Comparison of ENCODE assay signal across 9 cellular contexts in the genomic region with DNA sequence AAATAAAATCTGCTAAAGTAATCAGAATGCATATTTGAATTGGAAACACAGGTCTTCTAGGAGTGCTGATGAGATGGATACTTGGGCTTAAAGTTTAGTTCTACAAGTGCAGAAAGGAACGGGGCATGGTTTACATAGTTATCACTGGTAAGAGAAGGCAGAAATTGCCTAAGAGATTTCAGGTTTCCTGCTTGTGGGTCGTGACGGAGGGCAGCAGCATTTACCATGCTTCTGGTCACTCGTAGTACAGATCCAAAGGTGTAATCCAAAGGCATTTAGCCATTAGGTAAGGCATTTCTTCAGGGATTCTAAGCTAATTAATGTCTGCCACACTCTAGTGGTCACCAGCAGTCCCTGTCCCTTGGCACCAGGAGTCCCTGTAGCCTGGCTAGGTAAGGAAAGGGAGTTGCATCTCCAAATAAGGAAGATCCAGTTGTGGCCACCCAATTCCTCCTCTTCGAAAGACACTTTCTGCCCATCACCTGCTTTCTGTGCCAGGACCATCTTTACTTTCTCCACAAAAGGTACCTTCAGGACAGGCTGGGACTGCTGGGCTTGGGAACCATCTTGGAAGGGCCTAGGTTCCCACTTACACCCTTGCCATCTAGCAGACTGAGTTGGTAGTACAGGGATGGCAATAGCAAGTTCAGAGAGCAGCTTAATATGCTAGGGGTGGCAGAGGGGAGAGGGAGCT. TPM values are rescaled to one million over a fixed set of nuclear protein-coding genes. Genes with fewer than 3 reads are reported as not detected.
DNase-seq lines count a peak whose midpoint lies in the region; TF ChIP-seq lines count a peak whose summit lies in the region.
"Had no signal": no experiment of that assay in that cellular context is flagged by ENCODE, and none has a peak within 500 bp of the region (broad histone marks: within the 10 kb centered on the region; RNA-seq: fewer than 3 reads in every experiment).

No MANE protein-coding gene starts in this region.

- H3K9me3 ChIP-seq in SJCRH30 (replicated peaks) (no peaks in the 10 kb centered on the region), skeletal muscle tissue (ENCODE audit: control insufficient read depth in 3 of 3, low read length in 3 of 3) (no peaks in the 10 kb centered on the region)

- H3K9ac ChIP-seq in skeletal muscle tissue (ENCODE audit: low read depth in 1 of 3, low read length in 3 of 3), result peak overlapping the region; percentile 65 to 96 (median 75)

- peak overlapping the region; percentile 93 for H3K27ac ChIP-seq in SJCRH30
- peak overlapping the region; percentile 87 for H3K27ac ChIP-seq in skeletal muscle tissue (ENCODE audit: low read depth, low read length)

- TF ChIP-seq CTCF in fibroblast of mammary gland (conservative IDR thresholded peaks at IDR 0.05; ENCODE audit: control insufficient read depth, insufficient read depth, low read depth, low read length), result no peak

- no peak for DNase-seq in H7
- DNase-seq in SJCRH30, result no peak
- DNase-seq in fibroblast of mammary gland (ENCODE audit: low read depth), result no peak
- no peak for DNase-seq in cerebellum (ENCODE audit: low spot score)
- DNase-seq in NCI-H1105 treated with DMSO at 0.1 percent for 48 hours (lab: John Stamatoyannopoulos, UW), result no peak
- no peak for DNase-seq in NCI-H446 (lab: John Stamatoyannopoulos, UW)
- DNase-seq in C1 segment of cervical spinal cord (lab: John Stamatoyannopoulos, UW), result no peak

- H3K27me3 ChIP-seq in H7 (ENCODE audit: control insufficient read depth, insufficient read depth, low read length) (no peaks in the 10 kb centered on the region), SJCRH30 (no peaks in the 10 kb centered on the region), skeletal muscle tissue (ENCODE audit: control insufficient read depth in 3 of 3, insufficient read depth in 3 of 3, low read length in 3 of 3) (no peaks in the 10 kb centered on the region)

- peaks cover 22% of the 10 kb centered on the region for H3K4me1 ChIP-seq in SJCRH30
- H3K4me1 ChIP-seq in skeletal muscle tissue (ENCODE audit: control insufficient read depth in 3 of 3, insufficient read depth in 3 of 3, low read length in 3 of 3), result peaks cover 21 to 33% (median 23%) of the 10 kb centered on the region in 3 donors

- H3K36me3 ChIP-seq in H7 (replicated peaks; ENCODE audit: control insufficient read depth, insufficient read depth, low read length) (no peaks in the 10 kb centered on the region), SJCRH30 (no peaks in the 10 kb centered on the region), skeletal muscle tissue (ENCODE audit: control insufficient read depth in 3 of 3, insufficient read depth in 3 of 3, low read length in 3 of 3) (no peaks in the 10 kb centered on the region)

- H3K4me3 ChIP-seq in H7 (ENCODE audit: insufficient read depth, low read depth, low read length), result peak overlapping the region; percentile 100; the same call in 1 of the 2 replicates
- peak overlapping the region; percentile 97 for H3K4me3 ChIP-seq in SJCRH30
- H3K4me3 ChIP-seq in fibroblast of mammary gland (ENCODE audit: control insufficient read depth, low read depth, low read length), result peak overlapping the region; percentile 79
- H3K4me3 ChIP-seq in skeletal muscle tissue (ENCODE audit: low read length in 3 of 3), result peak overlapping the region; percentile 76 to 98 (median 97)

RNA-seq across cellular contexts. Expression of a gene that starts 1.5 kb away (rescaled TPM):
- total RNA-seq in H7 (2014; rRNA removed; shearing (Covaris generic)), result 29.3 and 38.0 TPM in 2 replicates
- total RNA-seq in SJCRH30 (2014; rRNA removed; shearing (Covaris generic)), result 10.3 and 14.3 TPM in 2 replicates
- 25.1 TPM for total RNA-seq in skeletal muscle tissue
- total RNA-seq in cerebellum, result 9.3 TPM

RNA-seq across cellular contexts. Expression of a gene that starts 1.7 kb away (rescaled TPM):
- 17.7 and 18.5 TPM in 2 replicates for total RNA-seq in H7 (2014; rRNA removed; shearing (Covaris generic))
- total RNA-seq in SJCRH30 (2014; rRNA removed; shearing (Covaris generic)), result 27.0 and 30.2 TPM in 2 replicates
- total RNA-seq in skeletal muscle tissue, result 14.6 TPM
- 21.9 TPM for total RNA-seq in cerebellum

RNA-seq across cellular contexts. Expression of a gene that starts 51.4 kb away (rescaled TPM):
- 0.07 TPM in 1 of 2 replicates, not detected in the other for total RNA-seq in H7 (2014; rRNA removed; shearing (Covaris generic))
- total RNA-seq in SJCRH30 (2014; rRNA removed; shearing (Covaris generic)), result not detected in 2 replicates
- total RNA-seq in skeletal muscle tissue, result not detected
- total RNA-seq in cerebellum, result 1.5 TPM
- total RNA-seq: lung had no signal

RNA-seq across cellular contexts. Expression of a gene that starts 54.5 kb away (rescaled TPM):
- 11.1 and 12.6 TPM in 2 replicates for total RNA-seq in H7 (2014; rRNA removed; shearing (Covaris generic))
- total RNA-seq in SJCRH30 (2014; rRNA removed; shearing (Covaris generic)), result 12.8 and 13.6 TPM in 2 replicates
- total RNA-seq in skeletal muscle tissue, result 3.7 TPM
- total RNA-seq in cerebellum, result 17.1 TPM

RNA-seq across cellular contexts. Expression of a gene that starts 54.8 kb away (rescaled TPM):
- 0.48 TPM in 1 of 2 replicates, not detected in the other for total RNA-seq in H7 (2014; rRNA removed; shearing (Covaris generic))
- total RNA-seq in SJCRH30 (2014; rRNA removed; shearing (Covaris generic)), result 1.0 and 2.3 TPM in 2 replicates
- total RNA-seq in skeletal muscle tissue (not detected), cerebellum (5.2 TPM)
